Comparison of ENCODE assay signal across 15 cellular contexts in genomic region chr13:50290186-50290585, GRCh38.
"Had no signal": no experiment of that assay in that cellular context is flagged by ENCODE, and none has a peak within 500 bp of the region (broad histone marks: within the 10 kb centered on the region; RNA-seq: fewer than 3 reads in every experiment).

No MANE protein-coding gene starts in this region.

- H3K36me3 Mint-ChIP-seq: activated CD4-positive, alpha-beta memory T cell treated with anti-CD3 and anti-CD28 coated beads for 36 hours; stimulated activated memory B cell treated with anti-CD40 and anti-IgM and Interleukin-4, amounts not matched to agents 10 μg/mL and 1 μg/mL and 100 μg/mL, for 72 hours had no signal

- FAIRE-seq: astrocyte, colon, endothelial cell of umbilical vein, islet of Langerhans had no signal

- H3K4me3 Mint-ChIP-seq: activated CD4-positive, alpha-beta memory T cell treated with anti-CD3 and anti-CD28 coated beads for 36 hours; activated T-cell treated with anti-CD3 and anti-CD28 coated beads, Interleukin-2, amount 50 U/mL, for 72 hours; nephron; stimulated activated memory B cell treated with anti-CD40 and anti-IgM and Interleukin-4, amounts not matched to agents 10 μg/mL and 1 μg/mL and 100 μg/mL, for 72 hours had no signal

- H3K27me3 ChIP-seq: cardiac muscle cell, right lobe of liver, tibial nerve had no signal

- H3K27ac Mint-ChIP-seq: activated CD4-positive, alpha-beta memory T cell treated with anti-CD3 and anti-CD28 coated beads for 36 hours; activated T-cell treated with anti-CD3 and anti-CD28 coated beads, Interleukin-2, amount 50 U/mL, for 72 hours; nephron; stimulated activated memory B cell treated with anti-CD40 and anti-IgM and Interleukin-4, amounts not matched to agents 10 μg/mL and 1 μg/mL and 100 μg/mL, for 72 hours had no signal

- H3K36me3 ChIP-seq: cardiac muscle cell, right lobe of liver, tibial nerve had no signal

- ATAC-seq: activated T-cell treated with anti-CD3 and anti-CD28 coated beads, Interleukin-2, amount 50 U/mL, for 72 hours; foreskin keratinocyte; psoas muscle; stimulated activated memory B cell treated with anti-CD40 and anti-IgM and Interleukin-4, amounts not matched to agents 10 μg/mL and 1 μg/mL and 100 μg/mL, for 72 hours had no signal

- H3K4me3 ChIP-seq: cardiac muscle cell, psoas muscle, right lobe of liver, tibial nerve had no signal

- DNase-seq: activated CD4-positive, alpha-beta memory T cell treated with anti-CD3 and anti-CD28 coated beads for 36 hours; activated T-cell treated with anti-CD3 and anti-CD28 coated beads, Interleukin-2, amount 50 U/mL, for 72 hours; foreskin keratinocyte; head of caudate nucleus; mammary epithelial cell; psoas muscle; right lobe of liver had no signal

- H3K27me3 Mint-ChIP-seq: activated CD4-positive, alpha-beta memory T cell treated with anti-CD3 and anti-CD28 coated beads for 36 hours; stimulated activated memory B cell treated with anti-CD40 and anti-IgM and Interleukin-4, amounts not matched to agents 10 μg/mL and 1 μg/mL and 100 μg/mL, for 72 hours had no signal
